ENCODE assay signal across 12 cellular contexts in the genomic region with DNA sequence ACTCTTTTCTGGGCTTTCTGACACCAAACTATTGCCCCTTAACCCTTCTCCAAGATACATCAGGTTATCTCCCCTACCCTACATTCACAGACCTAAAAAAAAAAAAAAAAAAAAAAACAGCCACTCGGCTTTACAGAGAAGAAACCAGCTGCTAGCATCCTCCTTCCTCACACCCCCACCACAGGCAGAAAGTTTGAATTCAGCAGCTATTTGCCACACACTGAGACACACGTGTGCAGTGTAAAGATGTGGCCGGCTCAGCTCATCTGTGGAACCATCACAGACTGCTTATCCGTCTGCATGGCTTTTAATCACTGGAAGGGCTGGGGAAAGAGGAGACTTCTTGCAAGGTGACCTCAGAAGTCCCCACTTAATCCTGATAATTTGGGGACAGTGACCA. TPM values are rescaled to one million over a fixed set of nuclear protein-coding genes. Genes with fewer than 3 reads are reported as not detected.
DNase-seq lines count a peak whose midpoint lies in the region; ATAC-seq lines count a peak whose summit lies in the region.
"Had no signal": no experiment of that assay in that cellular context is flagged by ENCODE, and none has a peak within 500 bp of the region (broad histone marks: within the 10 kb centered on the region; RNA-seq: fewer than 3 reads in every experiment).

No MANE protein-coding gene starts in this region.

- peak overlapping the region; percentile 88 for H3K27ac Mint-ChIP-seq in activated naive CD8-positive, alpha-beta T cell treated with anti-CD3 and anti-CD28 coated beads, Interleukin-2, amount 10 ng/mL, durations not matched to agents 7 days and 5 days
- H3K27ac Mint-ChIP-seq in naive thymus-derived CD4-positive, alpha-beta T cell = peak overlapping the region in 7 of 9 donors; percentile 32 to 94 (median 65)

- peak overlapping the region; percentile 92 to 100 (median 95) for H3K4me2 ChIP-seq in BLaER1 treated with 17β-estradiol and CSF1 and Interleukin-3, amounts not matched to agents 10 nM and 100 nM

- peaks cover 25% of the 10 kb centered on the region for H3K4me1 Mint-ChIP-seq in activated naive CD8-positive, alpha-beta T cell treated with anti-CD3 and anti-CD28 coated beads, Interleukin-2, amount 10 ng/mL, durations not matched to agents 7 days and 5 days
- H3K4me1 Mint-ChIP-seq in naive thymus-derived CD4-positive, alpha-beta T cell = peaks cover 29 to 36% (median 34%) of the 10 kb centered on the region in 7 donors

- no peaks in the 10 kb centered on the region for H3K9me3 Mint-ChIP-seq in activated naive CD8-positive, alpha-beta T cell treated with anti-CD3 and anti-CD28 coated beads, Interleukin-2, amount 10 ng/mL, durations not matched to agents 7 days and 5 days
- H3K9me3 Mint-ChIP-seq in naive thymus-derived CD4-positive, alpha-beta T cell = no peaks in the 10 kb centered on the region

- in situ Hi-C loops in HAP-1 (cut with MboI; ENCODE audit: low sequenced_read_pairs) = no loop called here

- H3K27me3 ChIP-seq in BLaER1 treated with 17β-estradiol and CSF1 and Interleukin-3, amounts not matched to agents 10 nM and 100 nM = no peaks in the 10 kb centered on the region
- H3K27me3 ChIP-seq in H7 (ENCODE audit: control insufficient read depth, insufficient read depth, low read length) (no peaks in the 10 kb centered on the region), HAP-1 (ENCODE audit: low read depth) (no peaks in the 10 kb centered on the region)
- no peaks in the 10 kb centered on the region for H3K27me3 ChIP-seq in naive thymus-derived CD4-positive, alpha-beta T cell (ENCODE audit: control insufficient read depth in 2 of 2, insufficient read depth in 2 of 2, low read length in 2 of 2)
- H3K27me3 ChIP-seq: cardiac muscle cell had no signal

- H3K4me3 Mint-ChIP-seq in activated naive CD8-positive, alpha-beta T cell treated with anti-CD3 and anti-CD28 coated beads, Interleukin-2, amount 10 ng/mL, durations not matched to agents 7 days and 5 days = peak overlapping the region; percentile 85
- peak overlapping the region; percentile 83 to 94 (median 89) for H3K4me3 Mint-ChIP-seq in naive thymus-derived CD4-positive, alpha-beta T cell

- peak overlapping the region in 10 of 11 experiments; percentile 63 to 78 (median 76); a peak in 20 of 22 replicates for H3K27ac ChIP-seq in BLaER1 treated with 17β-estradiol and CSF1 and Interleukin-3, amounts not matched to agents 10 nM and 100 nM
- no peak overlapping the region for H3K27ac ChIP-seq in naive thymus-derived CD4-positive, alpha-beta T cell (ENCODE audit: low read depth, low read length)
- H3K27ac ChIP-seq: cardiac muscle cell had no signal

- peak overlapping the region; percentile 57 to 79 (median 72); a peak in 20 of 22 replicates for H3K9ac ChIP-seq in BLaER1 treated with 17β-estradiol and CSF1 and Interleukin-3, amounts not matched to agents 10 nM and 100 nM

- CTCF ChIA-PET in naive thymus-derived CD4-positive, alpha-beta T cell (lab: Charles Lee) = interaction anchor here (2.5 to 2.6 kb wide), 2 partner anchors 121 to 205 kb away, joined by 9 to 10 read pairs; no protein-coding TSS in a partner anchor

- no peaks in the 10 kb centered on the region for H4K20me1 ChIP-seq in BLaER1 treated with 17β-estradiol and CSF1 and Interleukin-3, amounts not matched to agents 10 nM and 100 nM

- peak; percentile 23 for DNase-seq in H7
- peak; percentile 36 for DNase-seq in activated naive CD8-positive, alpha-beta T cell treated with anti-CD3 and anti-CD28 coated beads, Interleukin-2, amount 10 ng/mL, durations not matched to agents 7 days and 5 days
- DNase-seq in naive thymus-derived CD4-positive, alpha-beta T cell = peak in 6 of 9 donors; percentile 37 to 60 (median 42)
- no peak for DNase-seq in DMS 273 (lab: John Stamatoyannopoulos, UW; ENCODE audit: unreplicated experiment)
- no peak for DNase-seq in HAP-1 (ENCODE audit: low spot score in 2 of 2)
- DNase-seq in NCI-H2029 (lab: John Stamatoyannopoulos, UW) = no peak
- DNase-seq: COR-L47, NCI-H524, occipital lobe had no signal

- no peaks in the 10 kb centered on the region for H3K36me3 Mint-ChIP-seq in activated naive CD8-positive, alpha-beta T cell treated with anti-CD3 and anti-CD28 coated beads, Interleukin-2, amount 10 ng/mL, durations not matched to agents 7 days and 5 days
- H3K36me3 Mint-ChIP-seq in naive thymus-derived CD4-positive, alpha-beta T cell = no peaks in the 10 kb centered on the region

- POLR2A ChIA-PET in activated naive CD8-positive, alpha-beta T cell treated with anti-CD3 and anti-CD28 coated beads, Interleukin-2, amount 10 ng/mL, durations not matched to agents 7 days and 5 days (lab: Charles Lee) = interaction anchor here (0.9 kb wide), 1 partner anchor 71 kb away, joined by 3 read pairs; no protein-coding TSS in a partner anchor
- POLR2A ChIA-PET in naive thymus-derived CD4-positive, alpha-beta T cell (lab: Charles Lee) = interaction anchor here (1.0 kb wide), 1 partner anchor 94 kb away, joined by 3 read pairs; no protein-coding TSS in a partner anchor

- no peaks in the 10 kb centered on the region for H3K9me3 ChIP-seq in BLaER1 treated with 17β-estradiol and CSF1 and Interleukin-3, amounts not matched to agents 10 nM and 100 nM (replicated peaks in 1 of 11)
- no peaks in the 10 kb centered on the region for H3K9me3 ChIP-seq in naive thymus-derived CD4-positive, alpha-beta T cell (ENCODE audit: control insufficient read depth in 2 of 3, low read length in 3 of 3)
- no peaks in the 10 kb centered on the region for H3K9me3 ChIP-seq in HAP-1

- intact Hi-C loops in naive thymus-derived CD4-positive, alpha-beta T cell (cut with micrococcal nuclease) = loop anchor here in 1 of 2 donors (1.0 to 10.0 kb wide), 3 partner anchors 11 to 90 kb away; no protein-coding TSS in a partner anchor

- no peaks in the 10 kb centered on the region for H3K36me3 ChIP-seq in BLaER1 treated with 17β-estradiol and CSF1 and Interleukin-3, amounts not matched to agents 10 nM and 100 nM
- H3K36me3 ChIP-seq in H7 (replicated peaks; ENCODE audit: control insufficient read depth, insufficient read depth, low read length) (no peaks in the 10 kb centered on the region), HAP-1 (replicated peaks) (no peaks in the 10 kb centered on the region)
- no peaks in the 10 kb centered on the region for H3K36me3 ChIP-seq in naive thymus-derived CD4-positive, alpha-beta T cell (ENCODE audit: control insufficient read depth in 2 of 3, insufficient read depth in 3 of 3, low read length in 3 of 3)
- H3K36me3 ChIP-seq: cardiac muscle cell had no signal

- H3K4me1 ChIP-seq in BLaER1 treated with 17β-estradiol and CSF1 and Interleukin-3, amounts not matched to agents 10 nM and 100 nM = peaks cover 68 to 83% (median 77%) of the 10 kb centered on the region in 10 experiments
- peaks cover 12 to 24% of the 10 kb centered on the region in 2 donors for H3K4me1 ChIP-seq in naive thymus-derived CD4-positive, alpha-beta T cell (ENCODE audit: control insufficient read depth in 2 of 2, insufficient read depth in 2 of 2, low read length in 2 of 2)
- no peaks in the 10 kb centered on the region; the same call in 1 of the 2 replicates for H3K4me1 ChIP-seq in HAP-1

- H3K4me3 ChIP-seq in BLaER1 treated with 17β-estradiol and CSF1 and Interleukin-3, amounts not matched to agents 10 nM and 100 nM = peak overlapping the region; percentile 32 to 67 (median 53); a peak in 16 of 20 replicates
- H3K4me3 ChIP-seq in H7 (ENCODE audit: insufficient read depth, low read depth, low read length) (no peak overlapping the region), HAP-1 (no peak overlapping the region)
- peak overlapping the region; percentile 32 for H3K4me3 ChIP-seq in naive thymus-derived CD4-positive, alpha-beta T cell (ENCODE audit: low read length)
- H3K4me3 ChIP-seq: cardiac muscle cell had no signal

- peak; percentile 73 for ATAC-seq in activated naive CD8-positive, alpha-beta T cell treated with anti-CD3 and anti-CD28 coated beads, Interleukin-2, amount 10 ng/mL, durations not matched to agents 7 days and 5 days (ENCODE audit: low read depth)
- ATAC-seq in naive thymus-derived CD4-positive, alpha-beta T cell = peak; percentile 72
- no peak for ATAC-seq in HG03175 (IDR thresholded peaks at IDR 0.05; ENCODE audit: unreplicated experiment)

- peaks cover 9% of the 10 kb centered on the region for H3K27me3 Mint-ChIP-seq in activated naive CD8-positive, alpha-beta T cell treated with anti-CD3 and anti-CD28 coated beads, Interleukin-2, amount 10 ng/mL, durations not matched to agents 7 days and 5 days
- peaks cover 0 to 30% (median 5%) of the 10 kb centered on the region in 5 donors for H3K27me3 Mint-ChIP-seq in naive thymus-derived CD4-positive, alpha-beta T cell

RNA-seq across cellular contexts. Expression of gene VWF, which starts 50.1 kb away (rescaled TPM):
- total RNA-seq in H7 (2014; rRNA removed; shearing (Covaris generic)) = 1.6 and 2.3 TPM in 2 replicates
- under 1 TPM; 0.23 to 0.44 TPM for total RNA-seq in activated naive CD8-positive, alpha-beta T cell treated with anti-CD3 and anti-CD28 coated beads, Interleukin-2, amount 10 ng/mL, durations not matched to agents 7 days and 5 days
- total RNA-seq in naive thymus-derived CD4-positive, alpha-beta T cell = under 1 TPM in 3 of 5 experiments, not detected in 2; 0.21 to 0.34 (median 0.32) TPM
- polyA plus RNA-seq in naive thymus-derived CD4-positive, alpha-beta T cell = not detected
- polyA plus RNA-seq: cardiac muscle cell had no signal

Comparison
In these comparisons a context has a peak if more than half of its experiments do, and no peak if none do; other contexts are left out.
1. H3K4me3 ChIP-seq: peak in BLaER1 treated with 17β-estradiol and CSF1 and Interleukin-3, amounts not matched to agents 10 nM and 100 nM (10 of 10) and naive thymus-derived CD4-positive, alpha-beta T cell (single experiment); none in H7 (single experiment) and HAP-1 (single experiment).
2. DNase-seq: peak in H7 (single experiment), activated naive CD8-positive, alpha-beta T cell treated with anti-CD3 and anti-CD28 coated beads, Interleukin-2, amount 10 ng/mL, durations not matched to agents 7 days and 5 days (single experiment) and naive thymus-derived CD4-positive, alpha-beta T cell (6 of 9); none in DMS 273 (single experiment), HAP-1 (0 of 2) and NCI-H2029 (single experiment).